ENCODE assay signal across 8 cellular contexts in genomic region chr1:25819496-25820246, GRCh38. TPM values are rescaled to one million over a fixed set of nuclear protein-coding genes. Genes with fewer than 3 reads are reported as not detected.
DNase-seq lines count a peak whose midpoint lies in the region; ATAC-seq and TF ChIP-seq lines count a peak whose summit lies in the region.

MTFR1L (plus strand) TSS chr1:25819954; CDS start chr1:25823105, 3,151 bp downstream.

- no peaks in the 10 kb centered on the region for H3F3A ChIP-seq in Loucy (ENCODE audit: low read depth)

- H2AFZ ChIP-seq in Loucy (ENCODE audit: low read length) = peak within 1 kb of the TSS; percentile 95

- TF ChIP-seq CTCF in Loucy (conservative IDR thresholded peaks at IDR 0.05; ENCODE audit: low read length) (no peak), osteocyte (IDR thresholded peaks at IDR 0.05) (no peak)

- peaks cover 34% of the 10 kb centered on the region for H3K4me1 Mint-ChIP-seq in osteocyte (ENCODE audit: unreplicated experiment)

- H3K4me1 ChIP-seq in Loucy (ENCODE audit: insufficient read depth, low read length, poor library complexity, severe bottlenecking) (peaks cover 27% of the 10 kb centered on the region), thymus (ENCODE audit: control insufficient read depth, insufficient read depth, low read length) (peaks cover 10% of the 10 kb centered on the region)

- peak within 1 kb of the TSS; percentile 92 for H3K4me3 Mint-ChIP-seq in osteocyte (ENCODE audit: unreplicated experiment)

- H3K4me3 ChIP-seq in Loucy (ENCODE audit: low read length, poor library complexity, severe bottlenecking) (peak within 1 kb of the TSS; percentile 99), thymus (ENCODE audit: low read length) (peak within 1 kb of the TSS; percentile 89)

- peaks cover 19% of the 10 kb centered on the region for H4K20me1 ChIP-seq in Loucy (ENCODE audit: insufficient read depth, low read length, poor library complexity, severe bottlenecking)

- no peaks in the 10 kb centered on the region for H3K9me3 Mint-ChIP-seq in osteocyte (ENCODE audit: unreplicated experiment)

- no peaks in the 10 kb centered on the region for H3K27me3 ChIP-seq in Loucy (ENCODE audit: insufficient read depth, low read length, poor library complexity, severe bottlenecking)
- no peaks in the 10 kb centered on the region for H3K27me3 ChIP-seq in thymus (ENCODE audit: control insufficient read depth, insufficient read depth)

- H3K9me3 ChIP-seq in Loucy (ENCODE audit: insufficient read depth, low read depth, low read length) (no peaks in the 10 kb centered on the region), thymus (ENCODE audit: control insufficient read depth) (peaks cover 2% of the 10 kb centered on the region)

- DNase-seq in GF-D8 (lab: John Stamatoyannopoulos, UW) (peak; percentile 69), H4 (ENCODE audit: low spot score) (peak; percentile 70), glomerular visceral epithelial cell (ENCODE audit: extremely low spot score) (peak; percentile 89), osteocyte (ENCODE audit: extremely low spot score, unreplicated experiment) (peak; percentile 92)
- DNase-seq in activated naive CD4-positive, alpha-beta T cell treated with anti-CD3 and anti-CD28 coated beads, Interleukin-2, amount 50 U/mL, for 16 hours = peak; percentile 94

- H3K27me3 Mint-ChIP-seq in osteocyte (ENCODE audit: unreplicated experiment) = no peaks in the 10 kb centered on the region

- H3K36me3 ChIP-seq in Loucy (ENCODE audit: insufficient read depth, low read length) = no peaks in the 10 kb centered on the region
- H3K36me3 ChIP-seq in thymus (ENCODE audit: control insufficient read depth, insufficient read depth) = peaks cover 8% of the 10 kb centered on the region

- H3K27ac ChIP-seq in thymus (ENCODE audit: low read depth) = peak within 1 kb of the TSS; percentile 90

- peaks cover 29% of the 10 kb centered on the region; the same call in 1 of the 2 replicates for H3K79me2 ChIP-seq in Loucy (ENCODE audit: insufficient read depth, low read length)

- H3K9me2 ChIP-seq in Loucy (replicated peaks; ENCODE audit: low read depth, low read length) = no peaks in the 10 kb centered on the region

- ATAC-seq in SK-N-SH treated with all-trans-retinoic acid at 6 μM for 48 hours = peak; percentile 92

- H3K36me3 Mint-ChIP-seq in osteocyte (ENCODE audit: unreplicated experiment) = peaks cover 3% of the 10 kb centered on the region

- WGBS in thymus = 2% methylated on average over 64 of the region's 64 CpGs

- H3K9ac ChIP-seq in Loucy (ENCODE audit: low read depth, low read length, poor library complexity, severe bottlenecking) = peak within 1 kb of the TSS; percentile 86

- H3K4me2 ChIP-seq in Loucy (ENCODE audit: low read depth, low read length, poor library complexity, severe bottlenecking) = peak within 1 kb of the TSS; percentile 92

- H3K27ac Mint-ChIP-seq in osteocyte (ENCODE audit: unreplicated experiment) = peak within 1 kb of the TSS; percentile 95

TF ChIP-seq in SK-N-SH treated with all-trans-retinoic acid at 6 μM for 48 hours, 23 proteins besides CTCF, POLR2A, EP300 and RAD21:
- TF ChIP-seq PATZ1 (CRISPR knock-in tag; IDR thresholded peaks at IDR 0.05; ENCODE audit: borderline replicate concordance) (no peak), GLIS3 (CRISPR knock-in tag; IDR thresholded peaks at IDR 0.05) (0 out of 2 replicates have a peak, but pooled peaks have one; percentile 25)

RNA-seq across cellular contexts. Expression of gene MTFR1L, which starts in this region (rescaled TPM):
- 24.4 and 31.7 TPM in 2 replicates for total RNA-seq in H4 (2014; rRNA removed; shearing (Covaris generic))
- total RNA-seq in osteocyte = 70.6 and 76.8 TPM in 2 replicates
- polyA plus RNA-seq in thymus = 53.9 TPM

Comparison
In these comparisons a context has a peak if more than half of its experiments do, and no peak if none do; other contexts are left out.
1. Peak in every context shown above with its lines: DNase-seq, ATAC-seq, H3K4me3 ChIP-seq and H3K27ac ChIP-seq.